19 cellular contexts compared by ENCODE assay signal in genomic region chr13:79549355-79550106, GRCh38.
DNase-seq lines count a peak whose midpoint lies in the region; TF ChIP-seq lines count a peak whose summit lies in the region.
"Had no signal": no experiment of that assay in that cellular context is flagged by ENCODE, and none has a peak within 500 bp of the region (broad histone marks: within the 10 kb centered on the region; RNA-seq: fewer than 3 reads in every experiment).

No MANE protein-coding gene starts in this region.

- H3K9me2 ChIP-seq in Karpas-422 (replicated peaks; ENCODE audit: insufficient read depth, low read length), result no peaks in the 10 kb centered on the region

- H3K36me3 Mint-ChIP-seq in Caco-2 (ENCODE audit: insufficient read depth, unreplicated experiment), result peaks cover 6% of the 10 kb centered on the region

- DNase-seq in Karpas-422 (peak; percentile 22), astrocyte of the cerebellum (ENCODE audit: low read depth) (peak; percentile 8), iris pigment epithelial cell (ENCODE audit: low read depth) (peak; percentile 65), renal cortical epithelial cell (ENCODE audit: low read depth) (peak; percentile 10), Caco-2 (no peak), DMS 273 (lab: John Stamatoyannopoulos, UW; ENCODE audit: unreplicated experiment) (no peak), NCI-H748 treated with DMSO at 0.1 percent for 48 hours (lab: John Stamatoyannopoulos, UW) (no peak)
- DNase-seq in activated naive CD4-positive, alpha-beta T cell (lab: John Stamatoyannopoulos, UW), result no peak
- DNase-seq: activated CD4-positive, alpha-beta T cell treated with anti-CD3 and anti-CD28 coated beads for 48 hours; CD4-positive, alpha-beta T cell; cortex of kidney; hypothalamus; small intestine; stimulated activated CD4-positive, alpha-beta T cell treated with anti-CD3 and anti-CD28 coated beads, Interleukin-2, amount 100 ng/mL, for 48 hours; stimulated activated naive CD4-positive, alpha-beta T cell treated with Interleukin-2 at 50 U/mL for 16 hours; tibial artery had no signal

- H2AFZ ChIP-seq in Karpas-422 (ENCODE audit: low read length), result no peak overlapping the region

- no peaks in the 10 kb centered on the region for H4K20me1 ChIP-seq in Karpas-422 (ENCODE audit: insufficient read depth, low read depth, low read length)

- H3K4me2 ChIP-seq in Karpas-422 (ENCODE audit: low read depth, low read length, poor library complexity, severe bottlenecking), result no peak overlapping the region

- POLR2A ChIA-PET in Caco-2 (lab: Charles Lee), result no interaction called here

- intact Hi-C loops in Caco-2 (cut with micrococcal nuclease; ENCODE audit: unreplicated experiment), result loop anchor here (1.0 kb wide), 1 partner anchor 127 kb away; no protein-coding TSS in a partner anchor

- BruUV-seq in Caco-2 (replicated peaks; lab: Mats Ljungman, UMichigan), result no TSS peak

- H3K27ac Mint-ChIP-seq in Caco-2 (ENCODE audit: unreplicated experiment), result no peak overlapping the region
- H3K27ac Mint-ChIP-seq: activated T-helper 1 cell treated with anti-CD3 and anti-CD28 coated beads, Interleukin-12 subunit alpha, Interleukin-12 subunit beta, Interleukin-2, Interleukin-4 antibody, amounts not matched to agents 30 ng/mL and 10 ng/mL and 1 ng/mL, durations not matched to agents 14 hours and 24 hours and 36 hours; CD4-positive, alpha-beta T cell had no signal

- no peaks in the 10 kb centered on the region for H3K27me3 Mint-ChIP-seq in Caco-2 (ENCODE audit: insufficient read depth, unreplicated experiment)
- H3K27me3 Mint-ChIP-seq: CD4-positive, alpha-beta T cell had no signal

- H3K9ac ChIP-seq in Karpas-422 (ENCODE audit: low read length), result no peak overlapping the region

- TF ChIP-seq CTCF in astrocyte of the cerebellum (IDR thresholded peaks at IDR 0.05; ENCODE audit: low read depth, low read length, missing control alignments) (no peak), Caco-2 (IDR thresholded peaks at IDR 0.05; ENCODE audit: insufficient read depth in 1 of 2, low read depth in 1 of 2, low read length in 1 of 2, severe bottlenecking in 1 of 2, unreplicated experiment in 1 of 2) (no peak)

- CTCF ChIA-PET in Caco-2 (lab: Charles Lee), result interaction anchor here (0.7 to 1.7 kb wide), 2 partner anchors 127 to 584 kb away, joined by 3 to 4 read pairs; no protein-coding TSS in a partner anchor

- peaks cover 11% of the 10 kb centered on the region for H3K4me1 Mint-ChIP-seq in Caco-2 (ENCODE audit: low read depth, unreplicated experiment)

- no peaks in the 10 kb centered on the region for H3K79me2 ChIP-seq in Karpas-422 (ENCODE audit: low read length)

- H3K4me1 ChIP-seq in Karpas-422 (ENCODE audit: low read length) (no peaks in the 10 kb centered on the region), Caco-2 (peaks cover 5% of the 10 kb centered on the region; the same call in 1 of the 2 replicates)
- H3K4me1 ChIP-seq: foreskin keratinocyte, tibial artery had no signal

- no peak overlapping the region for H3K4me3 Mint-ChIP-seq in Caco-2 (ENCODE audit: unreplicated experiment)
- H3K4me3 Mint-ChIP-seq: activated T-helper 1 cell treated with anti-CD3 and anti-CD28 coated beads, Interleukin-12 subunit alpha, Interleukin-12 subunit beta, Interleukin-2, Interleukin-4 antibody, amounts not matched to agents 30 ng/mL and 10 ng/mL and 1 ng/mL, durations not matched to agents 14 hours and 24 hours and 36 hours; CD4-positive, alpha-beta T cell had no signal

- H3K4me3 ChIP-seq in Karpas-422 (ENCODE audit: low read length) (no peak overlapping the region), astrocyte of the cerebellum (ENCODE audit: low read depth, low read length) (no peak overlapping the region), Caco-2 (ENCODE audit: low read depth, low read length) (no peak overlapping the region)
- H3K4me3 ChIP-seq: tibial artery had no signal

- H3K9me3 ChIP-seq in Karpas-422 (ENCODE audit: low read length) (no peaks in the 10 kb centered on the region), Caco-2 (no peaks in the 10 kb centered on the region)
- H3K9me3 ChIP-seq: tibial artery had no signal

- in situ Hi-C loops in astrocyte of the cerebellum (cut with HindIII; ENCODE audit: low sequenced_read_pairs), result no loop called here

- no peaks in the 10 kb centered on the region for H3K9me3 Mint-ChIP-seq in Caco-2 (ENCODE audit: unreplicated experiment)
- H3K9me3 Mint-ChIP-seq: activated naive CD4-positive, alpha-beta T cell treated with anti-CD3 and anti-CD28 coated beads, Interleukin-2, amount 50 U/mL, for 72 hours; activated T-helper 1 cell treated with anti-CD3 and anti-CD28 coated beads, Interleukin-12 subunit alpha, Interleukin-12 subunit beta, Interleukin-2, Interleukin-4 antibody, amounts not matched to agents 30 ng/mL and 10 ng/mL and 1 ng/mL, durations not matched to agents 14 hours and 24 hours and 36 hours; CD4-positive, alpha-beta T cell had no signal

- H3K36me3 ChIP-seq in Karpas-422 (ENCODE audit: insufficient read depth, low read length) (no peaks in the 10 kb centered on the region), Caco-2 (ENCODE audit: control insufficient read depth, insufficient read depth, low read length) (no peaks in the 10 kb centered on the region; the same call in 1 of the 2 replicates)
- H3K36me3 ChIP-seq: tibial artery had no signal

- no peak overlapping the region for H3K27ac ChIP-seq in Karpas-422 (ENCODE audit: low read length)
- H3K27ac ChIP-seq: foreskin keratinocyte, tibial artery had no signal

- H3K27me3 ChIP-seq in Karpas-422 (ENCODE audit: low read length) (no peaks in the 10 kb centered on the region), Caco-2 (replicated peaks; ENCODE audit: control insufficient read depth, insufficient read depth, low read length) (no peaks in the 10 kb centered on the region)
- H3K27me3 ChIP-seq: foreskin keratinocyte, tibial artery had no signal

Comparison
In these comparisons a context has a peak if more than half of its experiments do, and no peak if none do; other contexts are left out.
1. DNase-seq: peak in Karpas-422 (single experiment), astrocyte of the cerebellum (single experiment), iris pigment epithelial cell (single experiment) and renal cortical epithelial cell (single experiment); none in activated naive CD4-positive, alpha-beta T cell (0 of 4), Caco-2 (0 of 2), DMS 273 (single experiment) and NCI-H748 treated with DMSO at 0.1 percent for 48 hours (single experiment).